In the genomic region with DNA sequence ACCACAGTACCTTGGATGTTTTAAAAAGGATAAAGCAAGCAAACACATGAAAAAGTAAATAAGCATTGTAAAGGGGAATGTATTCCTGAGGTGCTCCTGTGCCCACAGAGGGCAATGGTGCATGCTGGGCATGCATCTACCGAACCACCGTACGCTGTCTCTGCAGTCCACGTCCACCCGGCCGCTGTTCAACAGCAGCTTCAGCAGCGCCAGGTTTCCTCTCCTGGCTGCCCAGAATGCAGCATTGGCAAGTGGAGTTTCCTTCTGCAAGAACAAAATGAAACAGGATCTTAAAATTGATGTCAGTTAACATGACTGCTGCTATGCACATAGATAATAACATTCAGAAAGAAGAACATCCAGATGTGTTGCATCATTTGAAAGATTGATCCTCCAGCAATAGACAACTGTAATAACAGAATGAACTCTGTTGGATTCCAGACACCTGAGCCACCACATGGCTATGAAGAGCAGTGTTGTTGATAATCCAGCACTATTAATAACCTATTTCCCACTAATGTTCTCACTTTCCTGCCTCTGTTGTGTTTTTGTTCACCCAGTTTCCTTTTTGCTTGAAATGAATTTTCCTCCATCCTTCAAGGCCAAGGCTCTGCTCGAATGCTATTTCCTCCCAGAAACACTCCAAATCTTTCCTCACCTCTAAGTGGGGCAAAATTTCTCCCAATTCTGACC, we compare ENCODE assay signal across 16 cellular contexts. TPM values are rescaled to one million over a fixed set of nuclear protein-coding genes. Genes with fewer than 3 reads are reported as not detected.
"Had no signal": no experiment of that assay in that cellular context is flagged by ENCODE, and none has a peak within 500 bp of the region (broad histone marks: within the 10 kb centered on the region; RNA-seq: fewer than 3 reads in every experiment).

No MANE protein-coding gene starts in this region.

- H3K27me3 Mint-ChIP-seq: activated naive CD4-positive, alpha-beta T cell treated with anti-CD3 and anti-CD28 coated beads, Interleukin-2, amount 50 U/mL, for 24 hours; activated T-cell treated with anti-CD3 and anti-CD28 coated beads, Interleukin-2, amount 50 U/mL, for 24 hours had no signal

- H3K9me3 Mint-ChIP-seq: activated CD4-positive, alpha-beta memory T cell treated with anti-CD3 and anti-CD28 coated beads, Interleukin-2, amount 10 ng/mL, durations not matched to agents 7 days and 5 days; activated naive CD4-positive, alpha-beta T cell treated with anti-CD3 and anti-CD28 coated beads, Interleukin-2, amount 50 U/mL, for 24 hours; activated T-cell treated with anti-CD3 and anti-CD28 coated beads, Interleukin-2, amount 50 U/mL, for 24 hours had no signal

- H3K36me3 Mint-ChIP-seq: activated naive CD4-positive, alpha-beta T cell treated with anti-CD3 and anti-CD28 coated beads, Interleukin-2, amount 50 U/mL, for 24 hours; brain had no signal

- H3K4me1 Mint-ChIP-seq: activated naive CD4-positive, alpha-beta T cell treated with anti-CD3 and anti-CD28 coated beads, Interleukin-2, amount 50 U/mL, for 24 hours had no signal

- H3K27ac ChIP-seq: prostate gland, thoracic aorta had no signal

- H3K4me3 Mint-ChIP-seq: activated CD4-positive, alpha-beta memory T cell treated with anti-CD3 and anti-CD28 coated beads, Interleukin-2, amount 10 ng/mL, durations not matched to agents 7 days and 5 days; activated naive CD4-positive, alpha-beta T cell treated with anti-CD3 and anti-CD28 coated beads, Interleukin-2, amount 50 U/mL, for 24 hours; activated T-cell treated with anti-CD3 and anti-CD28 coated beads, Interleukin-2, amount 50 U/mL, for 24 hours; brain; WTC11 had no signal

- H3K9me3 ChIP-seq: left lung, prostate gland, sigmoid colon, thoracic aorta had no signal

- H3K27ac Mint-ChIP-seq: activated CD4-positive, alpha-beta memory T cell treated with anti-CD3 and anti-CD28 coated beads, Interleukin-2, amount 10 ng/mL, durations not matched to agents 7 days and 5 days; activated naive CD4-positive, alpha-beta T cell treated with anti-CD3 and anti-CD28 coated beads, Interleukin-2, amount 50 U/mL, for 24 hours; activated T-cell treated with anti-CD3 and anti-CD28 coated beads, Interleukin-2, amount 50 U/mL, for 24 hours; WTC11 had no signal

- DNase-seq: activated CD4-positive, alpha-beta memory T cell treated with anti-CD3 and anti-CD28 coated beads, Interleukin-2, amount 10 ng/mL, durations not matched to agents 7 days and 5 days; activated CD4-positive, alpha-beta T cell treated with anti-CD3 and anti-CD28 coated beads for 4 hours; activated effector memory CD4-positive, alpha-beta T cell treated with Interleukin-2 at 50 U/mL for 16 hours; activated T-cell treated with anti-CD3 and anti-CD28 coated beads, Interleukin-2, amount 50 U/mL, for 24 hours; effector memory CD4-positive, alpha-beta T cell; left lung; mesendoderm; sigmoid colon; stimulated activated CD4-positive, alpha-beta T cell treated with anti-CD3 and anti-CD28 coated beads, Interleukin-12 subunit alpha, Interleukin-12 subunit beta, amount 100 ng/mL, for 4 hours; stimulated activated CD4-positive, alpha-beta T cell treated with anti-CD3 and anti-CD28 coated beads, Interleukin-2, amount 100 ng/mL, for 24 hours; T-helper 2 cell had no signal

- H3K36me3 ChIP-seq: left lung, prostate gland, sigmoid colon, thoracic aorta had no signal

- H3K4me3 ChIP-seq: left lung, prostate gland, sigmoid colon, thoracic aorta had no signal

- ATAC-seq: left lung, WTC11 had no signal

- H3K4me1 ChIP-seq: prostate gland, sigmoid colon had no signal

- H3K27me3 ChIP-seq: left lung, sigmoid colon had no signal

RNA-seq across cellular contexts. Expression of a gene that starts 13.6 kb away (rescaled TPM):
- total RNA-seq: activated CD4-positive, alpha-beta memory T cell treated with anti-CD3 and anti-CD28 coated beads, Interleukin-2, amount 10 ng/mL, durations not matched to agents 7 days and 5 days had no signal
